32 cellular contexts compared by ENCODE assay signal in genomic region chr5:40045429-40045828, GRCh38.
"Had no signal": no experiment of that assay in that cellular context is flagged by ENCODE, and none has a peak within 500 bp of the region (broad histone marks: within the 10 kb centered on the region; RNA-seq: fewer than 3 reads in every experiment).

No MANE protein-coding gene starts in this region.

- H3K36me3 Mint-ChIP-seq: activated CD4-positive, alpha-beta memory T cell treated with anti-CD3 and anti-CD28 coated beads for 36 hours; brain had no signal

- H3K9me3 ChIP-seq: ascending aorta, suprapubic skin, tibial artery, upper lobe of right lung had no signal

- H3K27me3 Mint-ChIP-seq: activated CD4-positive, alpha-beta memory T cell treated with anti-CD3 and anti-CD28 coated beads for 36 hours; activated naive CD8-positive, alpha-beta T cell treated with anti-CD3 and anti-CD28 coated beads, Interleukin-2, amount 10 ng/mL, durations not matched to agents 7 days and 5 days; effector memory CD8-positive, alpha-beta T cell; T-helper 17 cell had no signal

- H3K4me1 ChIP-seq: ascending aorta, suprapubic skin, tibial artery, upper lobe of right lung had no signal

- H3K27ac Mint-ChIP-seq: activated CD4-positive, alpha-beta memory T cell treated with anti-CD3 and anti-CD28 coated beads for 36 hours; activated CD4-positive, alpha-beta T cell treated with anti-CD3 and anti-CD28 coated beads, Interleukin-2, amount 10 ng/mL, durations not matched to agents 24 days and 14 days; activated naive CD4-positive, alpha-beta T cell treated with anti-CD3 and anti-CD28 coated beads for 36 hours; activated naive CD8-positive, alpha-beta T cell treated with anti-CD3 and anti-CD28 coated beads, Interleukin-2, amount 10 ng/mL, durations not matched to agents 7 days and 5 days; activated T-helper 1 cell treated with anti-CD3 and anti-CD28 coated beads, Interleukin-12 subunit alpha, Interleukin-12 subunit beta, Interleukin-2, Interleukin-4 antibody, amounts not matched to agents 30 ng/mL and 10 ng/mL and 1 ng/mL, durations not matched to agents 14 hours and 24 hours and 36 hours; brain; effector memory CD8-positive, alpha-beta T cell; immature natural killer cell; natural killer cell treated with Interleukin-12 subunit alpha and Interleukin-12 subunit beta and Interleukin-15 and Interleukin-18, amount 100 ng/mL, for 72 hours; T-helper 17 cell had no signal

- H3K4me3 ChIP-seq: ascending aorta, cardiac muscle cell, coronary artery, spleen, suprapubic skin, tibial artery, upper lobe of right lung had no signal

- H3K4me3 Mint-ChIP-seq: activated CD4-positive, alpha-beta memory T cell treated with anti-CD3 and anti-CD28 coated beads for 36 hours; activated CD4-positive, alpha-beta T cell treated with anti-CD3 and anti-CD28 coated beads, Interleukin-2, amount 10 ng/mL, durations not matched to agents 24 days and 14 days; activated naive CD4-positive, alpha-beta T cell treated with anti-CD3 and anti-CD28 coated beads for 36 hours; activated naive CD8-positive, alpha-beta T cell treated with anti-CD3 and anti-CD28 coated beads, Interleukin-2, amount 10 ng/mL, durations not matched to agents 7 days and 5 days; activated T-helper 1 cell treated with anti-CD3 and anti-CD28 coated beads, Interleukin-12 subunit alpha, Interleukin-12 subunit beta, Interleukin-2, Interleukin-4 antibody, amounts not matched to agents 30 ng/mL and 10 ng/mL and 1 ng/mL, durations not matched to agents 14 hours and 24 hours and 36 hours; brain; effector memory CD8-positive, alpha-beta T cell; immature natural killer cell; natural killer cell treated with Interleukin-12 subunit alpha and Interleukin-12 subunit beta and Interleukin-15 and Interleukin-18, amount 100 ng/mL, for 72 hours; T-helper 17 cell had no signal

- H3K27me3 ChIP-seq: ascending aorta, cardiac muscle cell, spleen, suprapubic skin, tibial artery, upper lobe of right lung had no signal

- DNase-seq: activated CD4-positive, alpha-beta memory T cell treated with anti-CD3 and anti-CD28 coated beads for 36 hours; activated CD4-positive, alpha-beta T cell treated with anti-CD3 and anti-CD28 coated beads, Interleukin-2, amount 10 ng/mL, durations not matched to agents 24 days and 14 days; activated CD4-positive, CD25-positive, alpha-beta regulatory T cell treated with anti-CD3 and anti-CD28 coated beads, Interleukin-2, amount 50 U/mL, for 72 hours; activated CD8-positive, alpha-beta memory T cell treated with anti-CD3 and anti-CD28 coated beads, Interleukin-2, amount 50 U/mL, for 4 hours; activated effector memory CD4-positive, alpha-beta T cell treated with anti-CD3 and anti-CD28 coated beads, Interleukin-2, amount 50 U/mL, for 16 hours; activated naive CD4-positive, alpha-beta T cell treated with anti-CD3 and anti-CD28 coated beads for 36 hours; activated naive CD8-positive, alpha-beta T cell treated with anti-CD3 and anti-CD28 coated beads, Interleukin-2, amount 10 ng/mL, durations not matched to agents 7 days and 5 days; activated T-cell treated with anti-CD3 and anti-CD28 coated beads, Interleukin-2, amount 50 U/mL, for 1 hour; cerebellar nuclear complex; effector memory CD8-positive, alpha-beta T cell; head of caudate nucleus; hypothalamus; immature natural killer cell; kidney; left colon; mesenchymal stem cell; posterior cingulate gyrus; right cardiac atrium; spleen; stimulated activated naive CD4-positive, alpha-beta T cell; T-helper 17 cell; T1000; tibial artery; upper lobe of right lung; WERI-Rb-1 had no signal

- H3K4me1 Mint-ChIP-seq: activated naive CD8-positive, alpha-beta T cell treated with anti-CD3 and anti-CD28 coated beads, Interleukin-2, amount 10 ng/mL, durations not matched to agents 7 days and 5 days; brain; immature natural killer cell; T-helper 17 cell had no signal

- ATAC-seq: effector memory CD8-positive, alpha-beta T cell; natural killer cell treated with Interleukin-12 subunit alpha and Interleukin-12 subunit beta and Interleukin-15 and Interleukin-18, amount 100 ng/mL, for 72 hours; right cardiac atrium; T-helper 17 cell; upper lobe of right lung had no signal

- H3K27ac ChIP-seq: ascending aorta, cardiac muscle cell, coronary artery, spleen, suprapubic skin, tibial artery, upper lobe of right lung, WERI-Rb-1 had no signal

- H3K9me3 Mint-ChIP-seq: activated CD4-positive, alpha-beta memory T cell treated with anti-CD3 and anti-CD28 coated beads for 36 hours; activated naive CD4-positive, alpha-beta T cell treated with anti-CD3 and anti-CD28 coated beads for 36 hours; brain; effector memory CD8-positive, alpha-beta T cell; immature natural killer cell; natural killer cell treated with Interleukin-12 subunit alpha and Interleukin-12 subunit beta and Interleukin-15 and Interleukin-18, amount 100 ng/mL, for 72 hours had no signal

- H3K36me3 ChIP-seq: ascending aorta, cardiac muscle cell, spleen, suprapubic skin, tibial artery, upper lobe of right lung, WERI-Rb-1 had no signal
